31 cellular contexts compared by ENCODE assay signal in the genomic region with DNA sequence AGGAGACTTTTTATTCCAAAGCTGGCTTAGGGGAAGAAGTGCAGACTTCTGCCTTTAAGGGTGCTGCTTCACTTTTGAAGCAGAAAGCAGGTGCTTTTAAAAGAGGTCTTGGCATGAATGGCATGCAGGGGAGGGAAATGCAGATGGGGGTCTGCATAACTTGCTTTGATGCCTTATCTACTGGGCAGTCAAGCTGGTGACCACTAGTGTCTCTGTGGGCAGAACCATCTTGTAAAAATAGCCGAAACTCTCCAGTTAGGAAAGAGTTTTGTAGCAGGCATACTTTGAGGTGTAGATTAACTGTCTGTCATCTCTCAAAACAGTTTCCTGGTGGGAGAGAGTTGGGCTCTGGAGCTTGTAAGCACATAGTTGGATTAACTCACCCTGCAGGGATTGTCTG. TPM values are rescaled to one million over a fixed set of nuclear protein-coding genes. Genes with fewer than 3 reads are reported as not detected.
"Had no signal": no experiment of that assay in that cellular context is flagged by ENCODE, and none has a peak within 500 bp of the region (broad histone marks: within the 10 kb centered on the region; RNA-seq: fewer than 3 reads in every experiment).

No MANE protein-coding gene starts in this region.

- H3K9me3 ChIP-seq: colonic mucosa, gastrocnemius medialis, lower lobe of right lung, ovary, psoas muscle, sigmoid colon, thoracic aorta, tibial nerve, upper lobe of right lung, uterus had no signal

- DNase-seq: colonic mucosa; effector CD8-positive, alpha-beta T cell; endodermal cell; foreskin fibroblast; gastrocnemius medialis; heart left ventricle; kidney glomerular epithelial cell; left ventricle myocardium superior; lower lobe of right lung; naive thymus-derived CD8-positive, alpha-beta T cell; nephron progenitor cell; occipital lobe; ovary; posterior cingulate gyrus; psoas muscle; right cardiac atrium; sigmoid colon; spleen; stimulated activated CD4-positive, alpha-beta T cell treated with anti-CD3 and anti-CD28 coated beads, Interleukin-4, amount 100 ng/mL, for 4 hours; stimulated activated naive CD8-positive, alpha-beta T cell treated with anti-CD3 and anti-CD28 coated beads, Interleukin-15, Interleukin-2, amounts not matched to agents 100 U/mL and 50 U/mL, for 24 hours; upper lobe of right lung; uterus had no signal

- H3K36me3 ChIP-seq: colonic mucosa, gastrocnemius medialis, heart left ventricle, lower lobe of right lung, ovary, sigmoid colon, spleen, thoracic aorta, tibial nerve, upper lobe of right lung, uterus had no signal

- H3K27ac ChIP-seq: colonic mucosa, epithelial cell of prostate, gastrocnemius medialis, heart left ventricle, hepatocyte, lower lobe of right lung, ovary, psoas muscle, sigmoid colon, skin epidermis, spleen, thoracic aorta, tibial nerve, upper lobe of right lung, uterus had no signal

- H3K36me3 Mint-ChIP-seq: stimulated activated memory B cell treated with anti-CD40 and anti-IgM and Interleukin-4, amounts not matched to agents 10 μg/mL and 1 μg/mL and 100 μg/mL, for 72 hours had no signal

- H3K4me3 ChIP-seq: colonic mucosa, gastrocnemius medialis, heart left ventricle, hepatocyte, lower lobe of right lung, ovary, psoas muscle, sigmoid colon, skin epidermis, spleen, thoracic aorta, tibial nerve, upper lobe of right lung, uterus had no signal

- H3K4me1 Mint-ChIP-seq: endodermal cell; naive thymus-derived CD8-positive, alpha-beta T cell; nephron progenitor cell; stimulated activated memory B cell treated with anti-CD40 and anti-IgM and Interleukin-4, amounts not matched to agents 10 μg/mL and 1 μg/mL and 100 μg/mL, for 72 hours had no signal

- H3K27me3 Mint-ChIP-seq: stimulated activated memory B cell treated with anti-CD40 and anti-IgM and Interleukin-4, amounts not matched to agents 10 μg/mL and 1 μg/mL and 100 μg/mL, for 72 hours had no signal

- H3K4me1 ChIP-seq: colonic mucosa, gastrocnemius medialis, heart left ventricle, lower lobe of right lung, psoas muscle, sigmoid colon, spleen, tibial nerve, upper lobe of right lung, uterus had no signal

- H3K4me3 Mint-ChIP-seq: dendritic cell treated with granulocyte-macrophage colony-stimulating factor and Interleukin-4, amounts not matched to agents 40 ng/mL and 50 ng/mL, for 4 days; endodermal cell; naive thymus-derived CD8-positive, alpha-beta T cell; nephron progenitor cell; stimulated activated memory B cell treated with anti-CD40 and anti-IgM and Interleukin-4, amounts not matched to agents 10 μg/mL and 1 μg/mL and 100 μg/mL, for 72 hours had no signal

- H3K27ac Mint-ChIP-seq: dendritic cell treated with granulocyte-macrophage colony-stimulating factor and Interleukin-4, amounts not matched to agents 40 ng/mL and 50 ng/mL, for 4 days; endodermal cell; nephron progenitor cell; stimulated activated memory B cell treated with anti-CD40 and anti-IgM and Interleukin-4, amounts not matched to agents 10 μg/mL and 1 μg/mL and 100 μg/mL, for 72 hours had no signal

- H3K27me3 ChIP-seq: colonic mucosa, gastrocnemius medialis, heart left ventricle, hepatocyte, ovary, sigmoid colon, spleen, tibial nerve, upper lobe of right lung, uterus had no signal

RNA-seq across cellular contexts. Expression of a gene that starts 9.9 kb away (rescaled TPM):
- total RNA-seq: esophagus mucosa; glomerular endothelial cell; lower lobe of right lung; naive thymus-derived CD8-positive, alpha-beta T cell had no signal
